15 cellular contexts compared by ENCODE assay signal in the genomic region with DNA sequence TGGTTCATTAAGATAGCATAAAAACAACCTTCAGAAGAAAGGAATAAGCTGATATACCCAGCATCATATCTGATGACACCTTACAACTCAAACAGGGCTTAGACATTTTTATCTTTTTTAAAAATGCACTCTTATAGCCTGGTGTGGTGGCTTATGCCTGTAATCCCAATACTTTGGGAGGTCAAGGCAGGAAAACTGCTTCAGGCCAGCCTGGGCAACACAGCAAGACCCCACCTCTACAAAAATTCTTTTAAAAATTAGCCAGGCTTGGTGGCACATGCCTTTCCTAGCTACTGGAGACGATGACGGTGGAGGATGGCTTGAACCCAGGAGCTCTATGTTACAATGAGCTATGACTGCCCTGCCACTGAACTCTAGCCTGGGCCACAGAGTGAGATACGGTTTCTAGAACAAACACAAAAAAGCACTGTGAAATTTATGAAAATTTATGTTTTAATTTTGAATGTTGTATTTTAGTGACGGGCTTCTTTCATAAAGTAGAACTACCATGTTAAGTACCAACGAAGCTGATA. TPM values are rescaled to one million over a fixed set of nuclear protein-coding genes. Genes with fewer than 3 reads are reported as not detected.
A peak's percentile ranks its signal among the peaks of the same experiment; 100 is the strongest.
DNase-seq lines count a peak whose midpoint lies in the region; ATAC-seq and TF ChIP-seq lines count a peak whose summit lies in the region.
"Had no signal": no experiment of that assay in that cellular context is flagged by ENCODE, and none has a peak within 500 bp of the region (broad histone marks: within the 10 kb centered on the region; RNA-seq: fewer than 3 reads in every experiment).

No MANE protein-coding gene starts in this region.

- peaks cover 42% of the 10 kb centered on the region for H3K36me3 Mint-ChIP-seq in activated naive CD4-positive, alpha-beta T cell treated with anti-CD3 and anti-CD28 coated beads, Interleukin-2, amount 10 ng/mL, durations not matched to agents 7 days and 5 days
- peaks cover 8 to 36% of the 10 kb centered on the region in 2 donors for H3K36me3 Mint-ChIP-seq in activated naive CD4-positive, alpha-beta T cell treated with anti-CD3 and anti-CD28 coated beads, Interleukin-2, amount 50 U/mL, for 72 hours
- H3K36me3 Mint-ChIP-seq in T-cell, result peaks cover 31% of the 10 kb centered on the region
- H3K36me3 Mint-ChIP-seq in memory B cell, result peaks cover 22% of the 10 kb centered on the region
- H3K36me3 Mint-ChIP-seq in activated CD4-positive, alpha-beta memory T cell treated with anti-CD3 and anti-CD28 coated beads, Interleukin-2, amount 10 ng/mL, durations not matched to agents 7 days and 5 days (ENCODE audit: low read depth), result peaks cover 51% of the 10 kb centered on the region
- peaks cover 50% of the 10 kb centered on the region for H3K36me3 Mint-ChIP-seq in neural progenitor cell

- peaks cover 0 to 92% (median 44%) of the 10 kb centered on the region in 4 donors for H3K4me1 ChIP-seq in stomach
- H3K4me1 ChIP-seq in neural progenitor cell, result peaks cover 7% of the 10 kb centered on the region

- POLR2A ChIA-PET in T-cell (lab: Charles Lee), result interaction anchor here (0.6 to 3.3 kb wide), 8 partner anchors 8 to 61 kb away, joined by 3 to 12 read pairs (median 4); no protein-coding TSS in a partner anchor
- POLR2A ChIA-PET in activated CD4-positive, alpha-beta memory T cell treated with anti-CD3 and anti-CD28 coated beads, Interleukin-2, amount 10 ng/mL, durations not matched to agents 7 days and 5 days (lab: Charles Lee), result interaction anchor here (0.7 to 19.3 kb wide), 6 partner anchors 10 to 530 kb away, joined by 3 to 822 read pairs (median 17); partner anchors contain the start of genes KMT2E and RINT1

- H3K9me3 ChIP-seq in stomach, result no peaks in the 10 kb centered on the region
- no peaks in the 10 kb centered on the region for H3K9me3 ChIP-seq in neural progenitor cell (ENCODE audit: low read depth)
- H3K9me3 ChIP-seq: lower lobe of right lung had no signal

- TF ChIP-seq CTCF in stomach (IDR thresholded peaks at IDR 0.05) (no peak), neural progenitor cell (IDR thresholded peaks at IDR 0.05) (no peak)

- H2AFZ ChIP-seq in neural progenitor cell (replicated peaks), result no peak overlapping the region

- no peaks in the 10 kb centered on the region for H3K27me3 ChIP-seq in stomach
- no peaks in the 10 kb centered on the region for H3K27me3 ChIP-seq in neural progenitor cell

- CTCF ChIA-PET in activated naive CD4-positive, alpha-beta T cell treated with anti-CD3 and anti-CD28 coated beads, Interleukin-2, amount 10 ng/mL, durations not matched to agents 7 days and 5 days (lab: Charles Lee), result interaction anchor here (1.1 to 2.3 kb wide), 4 partner anchors 16 to 25 kb away, joined by 3 to 7 read pairs (median 4); no protein-coding TSS in a partner anchor
- CTCF ChIA-PET in T-cell (lab: Charles Lee), result interaction anchor here (0.5 to 1.3 kb wide), 8 partner anchors 11 to 480 kb away, joined by 3 to 5 read pairs (median 4); no protein-coding TSS in a partner anchor
- CTCF ChIA-PET in activated CD4-positive, alpha-beta memory T cell treated with anti-CD3 and anti-CD28 coated beads, Interleukin-2, amount 10 ng/mL, durations not matched to agents 7 days and 5 days (lab: Charles Lee), result interaction anchor here (1.3 to 7.6 kb wide), 2 partner anchors 8 to 19 kb away, joined by 3 to 66 read pairs; no protein-coding TSS in a partner anchor

- H3F3A ChIP-seq in neural progenitor cell (ENCODE audit: low read depth), result no peaks in the 10 kb centered on the region

- H3K36me3 ChIP-seq in stomach (peaks cover 0 to 11% (median 0%) of the 10 kb centered on the region in 4 donors), neural progenitor cell (peaks cover 3% of the 10 kb centered on the region)

- H4K20me1 ChIP-seq in neural progenitor cell (ENCODE audit: low read depth), result no peaks in the 10 kb centered on the region

- intact Hi-C loops in stomach (cut with DNase I; ENCODE audit: low total_unique reads), result no loop called here

- TF ChIP-seq POLR2A in stomach (IDR thresholded peaks at IDR 0.05), result no peak

- no peak for TF ChIP-seq EP300 in stomach (IDR thresholded peaks at IDR 0.05)

- no peak overlapping the region for H3K4me3 Mint-ChIP-seq in activated naive CD4-positive, alpha-beta T cell treated with anti-CD3 and anti-CD28 coated beads, Interleukin-2, amount 10 ng/mL, durations not matched to agents 7 days and 5 days
- H3K4me3 Mint-ChIP-seq in T-cell (peak overlapping the region in 2 of 3 donors; percentile 13 to 61), memory B cell (no peak overlapping the region), neural progenitor cell (no peak overlapping the region)
- no peak overlapping the region for H3K4me3 Mint-ChIP-seq in activated CD4-positive, alpha-beta memory T cell treated with anti-CD3 and anti-CD28 coated beads, Interleukin-2, amount 10 ng/mL, durations not matched to agents 7 days and 5 days
- H3K4me3 Mint-ChIP-seq: endodermal cell had no signal

- peak overlapping the region; percentile 1 to 100 (median 99) for H3K27ac ChIP-seq in stomach
- H3K27ac ChIP-seq in neural progenitor cell, result no peak overlapping the region
- H3K27ac ChIP-seq: lower lobe of right lung had no signal

- no peaks in the 10 kb centered on the region for H3K9me3 Mint-ChIP-seq in activated naive CD4-positive, alpha-beta T cell treated with anti-CD3 and anti-CD28 coated beads, Interleukin-2, amount 10 ng/mL, durations not matched to agents 7 days and 5 days
- H3K9me3 Mint-ChIP-seq in activated naive CD4-positive, alpha-beta T cell treated with anti-CD3 and anti-CD28 coated beads, Interleukin-2, amount 50 U/mL, for 72 hours, result no peaks in the 10 kb centered on the region
- H3K9me3 Mint-ChIP-seq in T-cell (no peaks in the 10 kb centered on the region), memory B cell (no peaks in the 10 kb centered on the region), neural progenitor cell (peaks cover 3% of the 10 kb centered on the region)
- no peaks in the 10 kb centered on the region for H3K9me3 Mint-ChIP-seq in activated CD4-positive, alpha-beta memory T cell treated with anti-CD3 and anti-CD28 coated beads, Interleukin-2, amount 10 ng/mL, durations not matched to agents 7 days and 5 days
- H3K9me3 Mint-ChIP-seq: endodermal cell had no signal

- no peaks in the 10 kb centered on the region for H3K27me3 Mint-ChIP-seq in activated naive CD4-positive, alpha-beta T cell treated with anti-CD3 and anti-CD28 coated beads, Interleukin-2, amount 10 ng/mL, durations not matched to agents 7 days and 5 days
- H3K27me3 Mint-ChIP-seq in T-cell (no peaks in the 10 kb centered on the region), memory B cell (no peaks in the 10 kb centered on the region), neural progenitor cell (ENCODE audit: insufficient read depth, low read depth) (peaks cover 2% of the 10 kb centered on the region)
- no peaks in the 10 kb centered on the region for H3K27me3 Mint-ChIP-seq in activated CD4-positive, alpha-beta memory T cell treated with anti-CD3 and anti-CD28 coated beads, Interleukin-2, amount 10 ng/mL, durations not matched to agents 7 days and 5 days

- DNase-seq in activated naive CD4-positive, alpha-beta T cell treated with anti-CD3 and anti-CD28 coated beads, Interleukin-2, amount 10 ng/mL, durations not matched to agents 7 days and 5 days, result no peak
- no peak for DNase-seq in activated naive CD4-positive, alpha-beta T cell treated with anti-CD3 and anti-CD28 coated beads, Interleukin-2, amount 50 U/mL, for 72 hours (ENCODE audit: low spot score in 2 of 2)
- DNase-seq in T-cell, result no peak
- DNase-seq in memory B cell (ENCODE audit: low spot score in 2 of 2), result no peak
- DNase-seq in stomach, result no peak
- no peak for DNase-seq in activated CD4-positive, alpha-beta memory T cell treated with anti-CD3 and anti-CD28 coated beads, Interleukin-2, amount 10 ng/mL, durations not matched to agents 7 days and 5 days
- no peak for DNase-seq in neural progenitor cell (ENCODE audit: low spot score)
- no peak for DNase-seq in NCI-H226
- DNase-seq: GF-D8; lower lobe of right lung; NCI-H1092 treated with DMSO at 0.1 percent for 48 hours; NCI-H774; stimulated activated CD4-positive, alpha-beta T cell treated with anti-CD3 and anti-CD28 coated beads, Interleukin-4, amount 100 ng/mL, for 4 hours; SW 1271 had no signal

- no peaks in the 10 kb centered on the region for H3K79me2 ChIP-seq in neural progenitor cell (ENCODE audit: low read depth)

- no peak overlapping the region for H3K9ac ChIP-seq in neural progenitor cell

- peak overlapping the region; percentile 19 for H3K27ac Mint-ChIP-seq in activated naive CD4-positive, alpha-beta T cell treated with anti-CD3 and anti-CD28 coated beads, Interleukin-2, amount 10 ng/mL, durations not matched to agents 7 days and 5 days
- H3K27ac Mint-ChIP-seq in activated naive CD4-positive, alpha-beta T cell treated with anti-CD3 and anti-CD28 coated beads, Interleukin-2, amount 50 U/mL, for 72 hours, result no peak overlapping the region
- H3K27ac Mint-ChIP-seq in T-cell (peak overlapping the region in 1 of 2 donors; percentile 16), memory B cell (peak overlapping the region; percentile 38), neural progenitor cell (no peak overlapping the region)
- no peak overlapping the region for H3K27ac Mint-ChIP-seq in activated CD4-positive, alpha-beta memory T cell treated with anti-CD3 and anti-CD28 coated beads, Interleukin-2, amount 10 ng/mL, durations not matched to agents 7 days and 5 days

- H3K4me2 ChIP-seq in neural progenitor cell, result no peak overlapping the region

- no peak for ATAC-seq in activated naive CD4-positive, alpha-beta T cell treated with anti-CD3 and anti-CD28 coated beads, Interleukin-2, amount 50 U/mL, for 72 hours
- no peak for ATAC-seq in T-cell (replicated peaks in 1 of 4)
- ATAC-seq in memory B cell (ENCODE audit: low read depth), result no peak
- ATAC-seq: lower lobe of right lung had no signal

- H3K4me1 Mint-ChIP-seq in activated naive CD4-positive, alpha-beta T cell treated with anti-CD3 and anti-CD28 coated beads, Interleukin-2, amount 10 ng/mL, durations not matched to agents 7 days and 5 days, result peaks cover 72% of the 10 kb centered on the region
- H3K4me1 Mint-ChIP-seq in T-cell (peaks cover 91 to 95% (median 91%) of the 10 kb centered on the region in 3 donors), memory B cell (peaks cover 45% of the 10 kb centered on the region), neural progenitor cell (peaks cover 58% of the 10 kb centered on the region)
- peaks cover 77% of the 10 kb centered on the region for H3K4me1 Mint-ChIP-seq in activated CD4-positive, alpha-beta memory T cell treated with anti-CD3 and anti-CD28 coated beads, Interleukin-2, amount 10 ng/mL, durations not matched to agents 7 days and 5 days

- 68 to 73% (median 71%) methylated on average over 5 of the region's 5 CpGs for WGBS in stomach, 5 donors

- no peak overlapping the region for H3K4me3 ChIP-seq in stomach
- no peak overlapping the region for H3K4me3 ChIP-seq in neural progenitor cell
- H3K4me3 ChIP-seq: lower lobe of right lung had no signal

RNA-seq across cellular contexts. Expression of gene KMT2E, which starts 12.3 kb away (rescaled TPM):
- total RNA-seq in activated naive CD4-positive, alpha-beta T cell treated with anti-CD3 and anti-CD28 coated beads, Interleukin-2, amount 50 U/mL, for 72 hours, result 100 to 1,000 TPM; 105 to 122 TPM
- total RNA-seq in T-cell (100 to 1,000 TPM; 164 to 260 (median 169) TPM), stomach (100 to 1,000 TPM in 2 of 5 donors, 10 to 100 TPM in 3; 64.8 to 330 (median 93.9) TPM), neural progenitor cell (ENCODE audit: low replicate concordance) (87.7 and 124 TPM in 2 replicates)
- polyA plus RNA-seq in stomach, result 10 to 100 TPM in 2 of 3 donors, 1 to 10 TPM in 1; 9.4 to 12.5 (median 11.9) TPM
- 100 to 1,000 TPM; 122 to 128 TPM for total RNA-seq in activated CD4-positive, alpha-beta memory T cell treated with anti-CD3 and anti-CD28 coated beads, Interleukin-2, amount 10 ng/mL, durations not matched to agents 7 days and 5 days

Comparison
In these comparisons a context has a peak if more than half of its experiments do, and no peak if none do; other contexts are left out.
1. H3K27ac Mint-ChIP-seq: peak in activated naive CD4-positive, alpha-beta T cell treated with anti-CD3 and anti-CD28 coated beads, Interleukin-2, amount 10 ng/mL, durations not matched to agents 7 days and 5 days (single experiment) and memory B cell (single experiment); none in activated naive CD4-positive, alpha-beta T cell treated with anti-CD3 and anti-CD28 coated beads, Interleukin-2, amount 50 U/mL, for 72 hours (0 of 2), activated CD4-positive, alpha-beta memory T cell treated with anti-CD3 and anti-CD28 coated beads, Interleukin-2, amount 10 ng/mL, durations not matched to agents 7 days and 5 days (single experiment) and neural progenitor cell (single experiment).
2. H3K4me3 Mint-ChIP-seq: peak in T-cell (2 of 3); none in activated naive CD4-positive, alpha-beta T cell treated with anti-CD3 and anti-CD28 coated beads, Interleukin-2, amount 10 ng/mL, durations not matched to agents 7 days and 5 days (single experiment), memory B cell (single experiment), activated CD4-positive, alpha-beta memory T cell treated with anti-CD3 and anti-CD28 coated beads, Interleukin-2, amount 10 ng/mL, durations not matched to agents 7 days and 5 days (single experiment) and neural progenitor cell (single experiment).